ENCODE assay signal across 19 cellular contexts in the genomic region with DNA sequence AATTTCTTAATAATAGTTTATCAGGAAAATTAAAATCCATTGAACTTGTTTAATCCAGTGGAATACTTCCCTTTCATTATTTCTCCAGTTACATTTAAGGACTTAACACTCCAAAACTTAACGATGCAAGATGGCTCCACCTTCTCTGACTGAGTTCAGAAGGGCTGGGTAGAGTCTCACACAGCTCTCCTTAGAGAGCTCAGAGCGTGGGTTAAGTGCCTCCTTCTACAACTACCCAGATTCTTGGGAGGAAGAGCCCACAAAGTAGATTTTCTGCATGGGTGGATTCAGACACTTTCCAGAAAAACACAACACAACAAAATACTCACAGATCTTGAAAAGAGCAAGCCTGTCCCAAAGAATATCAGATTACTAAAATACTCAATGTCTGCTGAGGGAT.
DNase-seq lines count a peak whose midpoint lies in the region; ATAC-seq and TF ChIP-seq lines count a peak whose summit lies in the region.
"Had no signal": no experiment of that assay in that cellular context is flagged by ENCODE, and none has a peak within 500 bp of the region (broad histone marks: within the 10 kb centered on the region; RNA-seq: fewer than 3 reads in every experiment).

No MANE protein-coding gene starts in this region.

- intact Hi-C loops in IMR-90 (cut with micrococcal nuclease): no loop called here
- intact Hi-C loops in colonic mucosa (cut with DNase I): no loop called here

- peak overlapping the region; percentile 71 for H2BK120ac ChIP-seq in IMR-90 (ENCODE audit: low read depth, low read length)

- peak overlapping the region; percentile 77 for H2BK15ac ChIP-seq in IMR-90 (ENCODE audit: low read depth, low read length)

- no peak overlapping the region for H2AK9ac ChIP-seq in IMR-90 (replicated peaks; ENCODE audit: low read depth, low read length, poor library complexity)

- H2AK5ac ChIP-seq in IMR-90 (ENCODE audit: low read depth, low read length): peak overlapping the region; percentile 36; the same call in 1 of the 2 replicates

- WGBS in IMR-90 (ENCODE audit: extremely low coverage in 2 of 2, insufficient read length in 1 of 2), 2 experiments: no CpG with 5 or more reads among the region's 2 CpGs
- 53 to 56% methylated on average over 2 of the region's 2 CpGs for WGBS in tibial nerve, 2 donors

- no peak overlapping the region for H2BK5ac ChIP-seq in IMR-90 (ENCODE audit: low read depth, low read length, poor library complexity, severe bottlenecking)

- no TSS peak for BruUV-seq in IMR-90 (replicated peaks; lab: Mats Ljungman, UMichigan)

- H3K9me3 ChIP-seq in IMR-90 (ENCODE audit: control insufficient read depth, insufficient read depth, low read length) (no peaks in the 10 kb centered on the region), colonic mucosa (no peaks in the 10 kb centered on the region), tibial nerve (no peaks in the 10 kb centered on the region)

- H4K91ac ChIP-seq in IMR-90 (ENCODE audit: insufficient read depth, low read depth, low read length): peak overlapping the region; percentile 78

- H3K4ac ChIP-seq in IMR-90 (ENCODE audit: low read depth, low read length): peak overlapping the region; percentile 52; the same call in 1 of the 2 replicates

- H3K23ac ChIP-seq in IMR-90 (ENCODE audit: low read depth, low read length): 0 out of 2 replicates have a peak overlapping the region, but pooled peaks have one; percentile 51

- H4K5ac ChIP-seq in IMR-90 (ENCODE audit: low read depth, low read length): peak overlapping the region; percentile 81

- H3K4me3 ChIP-seq in IMR-90 (ENCODE audit: insufficient read depth, low read depth, low read length) (no peak overlapping the region), colonic mucosa (no peak overlapping the region), rectal smooth muscle tissue (ENCODE audit: low read length) (no peak overlapping the region), tibial nerve (no peak overlapping the region)
- H3K4me3 ChIP-seq: GM23338 had no signal

- TF ChIP-seq EP300 in tibial nerve (IDR thresholded peaks at IDR 0.05): no peak

- no peaks in the 10 kb centered on the region for H4K20me1 ChIP-seq in IMR-90 (ENCODE audit: insufficient read depth, low read length)

- TF ChIP-seq POLR2A in IMR-90 (IDR thresholded peaks at IDR 0.05; ENCODE audit: low read depth, low read length) (no peak), tibial nerve (IDR thresholded peaks at IDR 0.05) (no peak)

- H3K79me1 ChIP-seq in IMR-90 (ENCODE audit: low read depth in 1 of 2, low read length in 2 of 2): peaks cover 2 to 4% of the 10 kb centered on the region in 2 experiments; a peak in 2 of 4 replicates

- H2BK20ac ChIP-seq in IMR-90 (ENCODE audit: low read depth, low read length): peak overlapping the region; percentile 69

- peaks cover 25% of the 10 kb centered on the region for H3K4me1 ChIP-seq in IMR-90 (ENCODE audit: control insufficient read depth, insufficient read depth, low read length)
- no peaks in the 10 kb centered on the region for H3K4me1 ChIP-seq in colonic mucosa
- peaks cover 39% of the 10 kb centered on the region for H3K4me1 ChIP-seq in rectal smooth muscle tissue (ENCODE audit: control insufficient read depth, insufficient read depth, low read length)
- peaks cover 0 to 78% (median 51%) of the 10 kb centered on the region in 4 donors for H3K4me1 ChIP-seq in tibial nerve

- H3K27ac ChIP-seq in IMR-90 (ENCODE audit: insufficient read depth, low read length): peak overlapping the region; percentile 60; the same call in 1 of the 2 replicates
- H3K27ac ChIP-seq in colonic mucosa: peak overlapping the region; percentile 7
- H3K27ac ChIP-seq in rectal smooth muscle tissue (ENCODE audit: low read depth, low read length): peak overlapping the region; percentile 73
- peak overlapping the region; percentile 39 to 84 (median 70) for H3K27ac ChIP-seq in tibial nerve

- no peak overlapping the region for H3K4me2 ChIP-seq in IMR-90 (ENCODE audit: low read depth, low read length)
- H3K4me2 ChIP-seq: GM23338 had no signal

- DNase-seq in IMR-90: no peak
- no peak for DNase-seq in colonic mucosa
- no peak for DNase-seq in tibial nerve (ENCODE audit: low spot score in 2 of 2)
- no peak for DNase-seq in T1000 (lab: John Stamatoyannopoulos, UW)
- DNase-seq: activated CD4-positive, alpha-beta T cell treated with anti-CD3 and anti-CD28 coated beads, Interleukin-2, amount 50 U/mL, for 48 hours; activated naive CD4-positive, alpha-beta T cell treated with Interleukin-2 at 50 U/mL for 16 hours; AML-193; Karpas-422; natural killer cell; NCI-H1092 treated with DMSO at 0.1 percent for 48 hours; NCI-H2171; NCI-H526 treated with DMSO at 0.1 percent for 48 hours; posterior cingulate gyrus; SHP77 treated with DMSO at 0.1 percent for 48 hours; stimulated activated CD4-positive, alpha-beta T cell treated with anti-CD3 and anti-CD28 coated beads, Interleukin-4, amount 100 ng/mL, for 24 hours had no signal

- TF ChIP-seq CTCF in IMR-90 (conservative IDR thresholded peaks at IDR 0.05; ENCODE audit: low read depth, low read length) (no peak), colonic mucosa (IDR thresholded peaks at IDR 0.05) (no peak), tibial nerve (IDR thresholded peaks at IDR 0.05) (no peak)

- H3K18ac ChIP-seq in IMR-90 (ENCODE audit: low read depth, low read length): peak overlapping the region; percentile 86

- H3K27me3 ChIP-seq in IMR-90 (ENCODE audit: control insufficient read depth, insufficient read depth, low read length) (no peaks in the 10 kb centered on the region), colonic mucosa (no peaks in the 10 kb centered on the region), rectal smooth muscle tissue (ENCODE audit: control insufficient read depth, insufficient read depth, low read length) (no peaks in the 10 kb centered on the region), tibial nerve (no peaks in the 10 kb centered on the region)

- peak overlapping the region in 1 of 2 experiments; percentile 37; a peak in 2 of 4 replicates for H4K8ac ChIP-seq in IMR-90 (ENCODE audit: low read depth in 2 of 2, low read length in 2 of 2)

- no peaks in the 10 kb centered on the region for H3K36me3 ChIP-seq in IMR-90 (ENCODE audit: control insufficient read depth, insufficient read depth, low read length)
- H3K36me3 ChIP-seq in colonic mucosa: no peaks in the 10 kb centered on the region
- H3K36me3 ChIP-seq in rectal smooth muscle tissue (ENCODE audit: control insufficient read depth, insufficient read depth, low read length): no peaks in the 10 kb centered on the region
- H3K36me3 ChIP-seq in tibial nerve: no peaks in the 10 kb centered on the region

- no peak overlapping the region for H2AFZ ChIP-seq in IMR-90 (replicated peaks; ENCODE audit: low read length, poor library complexity)
- H2AFZ ChIP-seq: GM23338 had no signal

- ATAC-seq in IMR-90 (ENCODE audit: low read depth): no peak
- ATAC-seq in GM21717 (IDR thresholded peaks at IDR 0.05; ENCODE audit: unreplicated experiment): no peak
- ATAC-seq in HG03196 (IDR thresholded peaks at IDR 0.05; ENCODE audit: unreplicated experiment): no peak
- ATAC-seq: GM23338, natural killer cell had no signal

- CTCF ChIA-PET in IMR-90 (lab: Yijun Ruan, JAX): interaction anchor here (1.2 kb wide), 1 partner anchor 17 kb away, joined by 3 read pairs; no protein-coding TSS in a partner anchor

- in situ Hi-C loops in IMR-90 (cut with MboI; ENCODE audit: low sequenced_read_pairs): no loop called here

- POLR2A ChIA-PET in IMR-90 (lab: Charles Lee; ENCODE audit: unreplicated experiment): no interaction called here

- H3K14ac ChIP-seq in IMR-90 (replicated peaks; ENCODE audit: low read depth, low read length): peak overlapping the region; percentile 33

- H3K9ac ChIP-seq in IMR-90 (ENCODE audit: low read depth, low read length) (no peak overlapping the region), colonic mucosa (ENCODE audit: low read depth in 2 of 2, low read length in 2 of 2) (no peak overlapping the region), rectal smooth muscle tissue (ENCODE audit: low read length) (no peak overlapping the region)

- no peak overlapping the region for H3K56ac ChIP-seq in IMR-90 (ENCODE audit: extremely low read depth, insufficient read depth, low read length)

- dilution Hi-C loops in IMR-90 (cut with HindIII; ENCODE audit: low sequenced_read_pairs, unreplicated experiment): no loop called here

- TF ChIP-seq RAD21 in IMR-90 (IDR thresholded peaks at IDR 0.05; ENCODE audit: low read length): no peak

- H3K9me1 ChIP-seq in IMR-90 (ENCODE audit: insufficient read depth, low read length): peaks cover 6% of the 10 kb centered on the region

TF ChIP-seq in IMR-90, 13 proteins besides CTCF, POLR2A, EP300 and RAD21:
- TF ChIP-seq MAFK (IDR thresholded peaks at IDR 0.05; ENCODE audit: low read depth, low read length) (no peak), RCOR1 (IDR thresholded peaks at IDR 0.05; ENCODE audit: insufficient replicate concordance, low read length) (no peak), CEBPB (IDR thresholded peaks at IDR 0.05; ENCODE audit: low read depth, low read length) (no peak), RFX5 (IDR thresholded peaks at IDR 0.05; ENCODE audit: low read depth, low read length) (no peak), BHLHE40 (IDR thresholded peaks at IDR 0.05; ENCODE audit: low read depth, low read length) (no peak), MXI1 (IDR thresholded peaks at IDR 0.05; ENCODE audit: borderline replicate concordance, low read depth, low read length) (no peak), MAZ (IDR thresholded peaks at IDR 0.05; ENCODE audit: borderline replicate concordance, low read depth, low read length) (no peak), USF2 (IDR thresholded peaks at IDR 0.05; ENCODE audit: low read depth, low read length) (no peak), CHD1 (IDR thresholded peaks at IDR 0.05; ENCODE audit: low read depth, low read length) (no peak), FOS (IDR thresholded peaks at IDR 0.05; ENCODE audit: low read depth, low read length) (no peak), SMC3 (IDR thresholded peaks at IDR 0.05; ENCODE audit: low read depth, low read length) (no peak), NFE2L2 (IDR thresholded peaks at IDR 0.05; ENCODE audit: low read depth, low read length) (no peak)

Comparison
In these comparisons a context has a peak if more than half of its experiments do, and no peak if none do; other contexts are left out.
1. H3K27ac ChIP-seq: peak in every context shown above with its lines; median percentile 73 in rectal smooth muscle tissue; 70 in tibial nerve; 60 in IMR-90; 7 in colonic mucosa.